Comparison of ENCODE assay signal across 9 cellular contexts in the genomic region with DNA sequence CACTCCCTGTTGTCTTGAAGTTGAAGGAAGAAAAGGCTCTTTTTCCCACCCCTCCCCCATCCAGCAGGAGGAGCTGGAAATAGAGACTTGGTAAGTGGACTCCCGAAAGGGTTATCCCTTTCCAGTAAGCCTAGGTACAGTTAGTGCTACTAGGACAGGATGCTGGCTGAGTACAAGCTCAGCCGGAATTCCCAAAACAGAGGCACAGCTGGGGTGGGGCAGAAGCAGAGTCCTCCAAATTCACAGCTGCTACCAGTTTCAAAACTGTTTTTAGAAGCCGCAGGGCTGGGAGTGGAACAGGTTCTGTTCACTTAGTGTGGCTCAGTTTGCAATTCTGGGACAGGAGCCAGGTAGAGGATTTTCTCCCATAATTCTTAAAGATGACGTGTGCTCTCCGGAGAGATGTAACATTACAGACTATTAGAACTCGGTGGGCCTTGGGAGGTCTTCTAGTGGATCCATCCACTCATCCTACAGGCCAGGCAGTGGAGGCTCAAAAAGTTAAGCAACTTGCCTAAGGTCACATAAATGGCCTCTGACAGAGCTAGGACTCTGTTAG. TPM values are rescaled to one million over a fixed set of nuclear protein-coding genes. Genes with fewer than 3 reads are reported as not detected.
DNase-seq lines count a peak whose midpoint lies in the region; ATAC-seq and TF ChIP-seq lines count a peak whose summit lies in the region.
"Had no signal": no experiment of that assay in that cellular context is flagged by ENCODE, and none has a peak within 500 bp of the region (broad histone marks: within the 10 kb centered on the region; RNA-seq: fewer than 3 reads in every experiment).

No MANE protein-coding gene starts in this region.

- peak overlapping the region; percentile 45 to 83 (median 68) for H3K27ac ChIP-seq in heart left ventricle

- peaks cover 0 to 15% (median 0%) of the 10 kb centered on the region in 12 donors for H3K9me3 ChIP-seq in heart left ventricle

- H3K4me1 ChIP-seq in heart left ventricle = peaks cover 9 to 30% (median 26%) of the 10 kb centered on the region in 12 donors

- WGBS in heart left ventricle, 4 donors = 6 to 19% (median 8%) methylated on average over 6 of the region's 6 CpGs

- DNase-seq in ELR (ENCODE audit: low read depth) (peak; percentile 47), SW 1271 (lab: John Stamatoyannopoulos, UW) (peak; percentile 35 to 71), heart left ventricle (peak; percentile 53 to 86 (median 73)), renal cortical epithelial cell (ENCODE audit: low read depth) (peak; percentile 74), CD1c-positive myeloid dendritic cell (ENCODE audit: extremely low spot score) (no peak), NCI-H2107 treated with DMSO at 0.1 percent for 48 hours (lab: John Stamatoyannopoulos, UW; ENCODE audit: unreplicated experiment) (no peak)
- DNase-seq: occipital lobe had no signal

- no peaks in the 10 kb centered on the region for H3K27me3 ChIP-seq in heart left ventricle

- peak; percentile 95 to 99 (median 97) for ATAC-seq in heart left ventricle
- no peak for ATAC-seq in GM21576 (IDR thresholded peaks at IDR 0.05; ENCODE audit: unreplicated experiment)
- no peak for ATAC-seq in HG03139 (IDR thresholded peaks at IDR 0.05; ENCODE audit: unreplicated experiment)

- TF ChIP-seq CTCF in heart left ventricle (IDR thresholded peaks at IDR 0.05) = peak in 1 of 12 donors; percentile 7

- TF ChIP-seq POLR2A in heart left ventricle (IDR thresholded peaks at IDR 0.05) = no peak

- peak overlapping the region in 6 of 12 donors; percentile 1 to 24 (median 14) for H3K4me3 ChIP-seq in heart left ventricle

- intact Hi-C loops in heart left ventricle (cut with DNase I) = loop anchor here in 2 of 10 donors (1.0 to 5.0 kb wide), 3 partner anchors 19 to 116 kb away; a partner anchor contains a TSS

- no peaks in the 10 kb centered on the region for H3K36me3 ChIP-seq in heart left ventricle

RNA-seq across cellular contexts. Expression of a gene that starts 19.0 kb away (rescaled TPM):
- total RNA-seq in heart left ventricle (100 to 1,000 TPM in 3 of 9 donors, 10 to 100 TPM in 6; 69.3 to 129 (median 86.0) TPM), renal cortical epithelial cell (70.5 and 155 TPM in 2 replicates)
- 10 to 100 TPM; 13.9 to 28.8 TPM for polyA plus RNA-seq in heart left ventricle

Comparison
In these comparisons a context has a peak if more than half of its experiments do, and no peak if none do; other contexts are left out.
1. DNase-seq: peak in ELR (single experiment), SW 1271 (2 of 2), heart left ventricle (5 of 5) and renal cortical epithelial cell (single experiment); none in CD1c-positive myeloid dendritic cell (single experiment) and NCI-H2107 treated with DMSO at 0.1 percent for 48 hours (single experiment).
2. ATAC-seq: peak in heart left ventricle (4 of 4); none in GM21576 (single experiment) and HG03139 (single experiment).